In the genomic region with DNA sequence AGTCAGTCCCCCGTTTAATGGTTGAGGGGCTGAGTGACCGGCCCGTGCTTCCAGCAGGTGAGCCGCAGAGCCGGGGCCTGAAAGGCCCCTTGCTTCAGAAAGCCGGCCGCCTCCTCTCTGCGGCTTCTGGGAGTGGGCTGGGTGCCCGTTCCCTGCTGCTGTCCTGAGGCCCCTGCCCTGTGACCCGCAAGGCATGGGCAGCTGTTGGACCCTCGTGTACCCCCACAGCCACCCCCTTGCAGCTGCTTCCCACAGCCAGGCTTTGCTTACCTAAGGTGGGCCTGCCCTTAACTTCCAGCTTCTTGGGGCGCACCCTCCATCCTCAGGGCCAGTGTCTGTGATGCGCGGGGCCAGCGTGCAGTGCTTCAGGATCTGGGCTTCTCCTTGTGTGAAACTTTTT, we compare ENCODE assay signal across 26 cellular contexts.
"Had no signal": no experiment of that assay in that cellular context is flagged by ENCODE, and none has a peak within 500 bp of the region (broad histone marks: within the 10 kb centered on the region; RNA-seq: fewer than 3 reads in every experiment).

No MANE protein-coding gene starts in this region.

- H3K4me3 ChIP-seq: breast epithelium, MG63, SJCRH30 had no signal

- H3K27me3 ChIP-seq: breast epithelium, MG63, SJCRH30 had no signal

- H3K27ac ChIP-seq: SJCRH30 had no signal

- H3K4me1 ChIP-seq: SJCRH30 had no signal

- ATAC-seq: activated T-cell treated with anti-CD3 and anti-CD28 coated beads, Interleukin-2, amount 50 U/mL, for 72 hours; Panc1; WTC11 had no signal

- H3K9me3 ChIP-seq: breast epithelium, MG63, SJCRH30 had no signal

- H3K36me3 ChIP-seq: SJCRH30 had no signal

- DNase-seq: activated CD4-positive, alpha-beta T cell treated with anti-CD3 and anti-CD28 coated beads for 48 hours; activated CD4-positive, alpha-beta T cell treated with anti-CD3 and anti-CD28 coated beads, Interleukin-2, amount 50 U/mL, for 4 hours; activated CD4-positive, CD25-positive, alpha-beta regulatory T cell treated with anti-CD3 and anti-CD28 coated beads, Interleukin-2, amount 50 U/mL, for 72 hours; activated CD8-positive, alpha-beta memory T cell treated with anti-CD3 and anti-CD28 coated beads for 24 hours; activated gamma-delta T cell treated with Interleukin-2 at 50 U/mL for 16 hours; activated naive CD4-positive, alpha-beta T cell treated with anti-CD3 and anti-CD28 coated beads, Interleukin-2, amount 10 ng/mL, durations not matched to agents 7 days and 5 days; activated naive CD8-positive, alpha-beta T cell treated with anti-CD3 and anti-CD28 coated beads for 36 hours; activated T-cell treated with anti-CD3 and anti-CD28 coated beads for 4 hours; activated T-cell treated with anti-CD3 and anti-CD28 coated beads, Interleukin-2, amount 50 U/mL, for 72 hours; caudate nucleus; MG63; MV-4-11; NCI-H1092 treated with DMSO at 0.1 percent for 48 hours; NCI-H1436; NCI-H1694 treated with DMSO at 0.1 percent for 48 hours; NCI-H2029 treated with DMSO at 0.1 percent for 48 hours; NCI-H510A treated with DMSO at 0.1 percent for 48 hours; NCI-H69; NK-92 treated with Interleukin-12 subunit alpha and Interleukin-12 subunit beta, amount 100 ng/mL, for 24 hours; OCI-M1; Right ventricle myocardium superior; RPMI8226; SJCRH30 had no signal
